13 cellular contexts compared by ENCODE assay signal in the genomic region with DNA sequence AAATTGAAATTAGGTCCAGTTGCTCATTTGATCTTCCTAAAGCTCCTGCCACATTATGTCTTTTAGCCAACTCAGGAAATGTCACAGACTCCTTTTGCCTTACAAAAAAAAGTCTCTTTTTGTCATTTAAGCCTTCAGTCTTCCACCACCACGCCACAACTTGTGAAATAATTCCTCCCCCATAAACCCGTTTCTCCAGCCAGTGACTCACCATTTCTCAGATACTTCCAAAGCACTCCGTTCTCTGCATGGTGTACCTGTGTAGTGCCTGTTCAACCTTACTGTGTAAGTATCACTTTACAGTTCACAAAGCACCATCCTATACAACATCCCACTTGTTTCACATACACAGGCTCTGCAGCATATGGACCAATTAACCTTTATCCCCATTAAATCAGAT.
A peak's percentile ranks its signal among the peaks of the same experiment; 100 is the strongest.
DNase-seq lines count a peak whose midpoint lies in the region; ATAC-seq and TF ChIP-seq lines count a peak whose summit lies in the region.
"Had no signal": no experiment of that assay in that cellular context is flagged by ENCODE, and none has a peak within 500 bp of the region (broad histone marks: within the 10 kb centered on the region; RNA-seq: fewer than 3 reads in every experiment).

No MANE protein-coding gene starts in this region.

- DNase-seq in H4 (ENCODE audit: low spot score) (peak; percentile 18), NCI-H226 (peak; percentile 66), endothelial cell (ENCODE audit: low spot score) (no peak), osteoblast (ENCODE audit: insufficient read length, low spot score, missing footprints) (peak; percentile 68), DMS 273 (lab: John Stamatoyannopoulos, UW; ENCODE audit: unreplicated experiment) (no peak)
- DNase-seq in stimulated activated CD4-positive, alpha-beta T cell treated with anti-CD3 and anti-CD28 coated beads, Interleukin-15, amount 100 ng/mL, for 24 hours, result no peak
- no peak for DNase-seq in activated CD8-positive, alpha-beta memory T cell treated with anti-CD3 and anti-CD28 coated beads for 24 hours
- DNase-seq: midbrain, Right ventricle myocardium superior, tibial artery had no signal

- peak overlapping the region; percentile 2 for H3K27ac Mint-ChIP-seq in endothelial cell (ENCODE audit: unreplicated experiment)
- no peak overlapping the region for H3K27ac Mint-ChIP-seq in stimulated activated memory B cell treated with anti-CD40 and anti-IgM and Interleukin-4, amounts not matched to agents 10 μg/mL and 1 μg/mL and 100 μg/mL, for 72 hours
- H3K27ac Mint-ChIP-seq: activated T-helper 17 cell treated with anti-CD3 and anti-CD28 coated beads, Interleukin-2, amount 50 U/mL, for 72 hours had no signal

- no peaks in the 10 kb centered on the region for H3K9me3 Mint-ChIP-seq in endothelial cell (ENCODE audit: unreplicated experiment)
- H3K9me3 Mint-ChIP-seq in stimulated activated memory B cell treated with anti-CD40 and anti-IgM and Interleukin-4, amounts not matched to agents 10 μg/mL and 1 μg/mL and 100 μg/mL, for 72 hours, result no peaks in the 10 kb centered on the region
- H3K9me3 Mint-ChIP-seq: activated T-helper 17 cell treated with anti-CD3 and anti-CD28 coated beads, Interleukin-2, amount 50 U/mL, for 72 hours had no signal

- H3K36me3 Mint-ChIP-seq in endothelial cell (ENCODE audit: low read depth, unreplicated experiment), result peaks cover 3% of the 10 kb centered on the region
- no peaks in the 10 kb centered on the region for H3K36me3 Mint-ChIP-seq in stimulated activated memory B cell treated with anti-CD40 and anti-IgM and Interleukin-4, amounts not matched to agents 10 μg/mL and 1 μg/mL and 100 μg/mL, for 72 hours

- no peaks in the 10 kb centered on the region for H3K9me3 ChIP-seq in osteoblast (ENCODE audit: low read depth, low read length)
- H3K9me3 ChIP-seq: BLaER1, tibial artery had no signal

- no peak for ATAC-seq in stimulated activated memory B cell treated with anti-CD40 and anti-IgM and Interleukin-4, amounts not matched to agents 10 μg/mL and 1 μg/mL and 100 μg/mL, for 72 hours
- ATAC-seq: activated T-helper 17 cell treated with anti-CD3 and anti-CD28 coated beads, Interleukin-2, amount 50 U/mL, for 72 hours had no signal

- peaks cover 11% of the 10 kb centered on the region for H3K4me1 ChIP-seq in osteoblast (ENCODE audit: insufficient read depth, low read length)
- H3K4me1 ChIP-seq: BLaER1 had no signal

- no peaks in the 10 kb centered on the region for H3K4me1 Mint-ChIP-seq in endothelial cell (ENCODE audit: unreplicated experiment)
- H3K4me1 Mint-ChIP-seq in stimulated activated memory B cell treated with anti-CD40 and anti-IgM and Interleukin-4, amounts not matched to agents 10 μg/mL and 1 μg/mL and 100 μg/mL, for 72 hours, result no peaks in the 10 kb centered on the region
- H3K4me1 Mint-ChIP-seq: activated T-helper 17 cell treated with anti-CD3 and anti-CD28 coated beads, Interleukin-2, amount 50 U/mL, for 72 hours had no signal

- no peak overlapping the region for H3K4me3 ChIP-seq in osteoblast (ENCODE audit: insufficient read depth, low read length)
- H3K4me3 ChIP-seq: BLaER1, tibial artery had no signal

- peaks cover 4% of the 10 kb centered on the region for H3K27me3 Mint-ChIP-seq in endothelial cell (ENCODE audit: unreplicated experiment)
- H3K27me3 Mint-ChIP-seq in stimulated activated memory B cell treated with anti-CD40 and anti-IgM and Interleukin-4, amounts not matched to agents 10 μg/mL and 1 μg/mL and 100 μg/mL, for 72 hours, result no peaks in the 10 kb centered on the region
- H3K27me3 Mint-ChIP-seq: activated T-helper 17 cell treated with anti-CD3 and anti-CD28 coated beads, Interleukin-2, amount 50 U/mL, for 72 hours had no signal

- H3K36me3 ChIP-seq in osteoblast (ENCODE audit: insufficient read depth, low read length), result no peaks in the 10 kb centered on the region
- H3K36me3 ChIP-seq: BLaER1, tibial artery had no signal

- no peaks in the 10 kb centered on the region for H3K27me3 ChIP-seq in osteoblast (ENCODE audit: insufficient read depth, low read length)
- H3K27me3 ChIP-seq: BLaER1, tibial artery had no signal

- peak overlapping the region; percentile 30 for H3K4me2 ChIP-seq in osteoblast (ENCODE audit: insufficient read depth, low read length)
- H3K4me2 ChIP-seq: BLaER1 had no signal

- peak overlapping the region; percentile 11 for H3K27ac ChIP-seq in osteoblast (ENCODE audit: low read depth, low read length)
- H3K27ac ChIP-seq: BLaER1, tibial artery had no signal

- H2AFZ ChIP-seq in osteoblast (ENCODE audit: low read length), result no peak overlapping the region

- no peaks in the 10 kb centered on the region for H3K79me2 ChIP-seq in osteoblast (ENCODE audit: insufficient read depth, low read length)

- no peak overlapping the region for H3K4me3 Mint-ChIP-seq in endothelial cell (ENCODE audit: unreplicated experiment)
- H3K4me3 Mint-ChIP-seq in stimulated activated memory B cell treated with anti-CD40 and anti-IgM and Interleukin-4, amounts not matched to agents 10 μg/mL and 1 μg/mL and 100 μg/mL, for 72 hours, result no peak overlapping the region
- H3K4me3 Mint-ChIP-seq: activated T-helper 17 cell treated with anti-CD3 and anti-CD28 coated beads, Interleukin-2, amount 50 U/mL, for 72 hours had no signal

- no peaks in the 10 kb centered on the region for H4K20me1 ChIP-seq in osteoblast (ENCODE audit: insufficient read depth, low read length)
- H4K20me1 ChIP-seq: BLaER1 had no signal

- no peak for TF ChIP-seq CTCF in endothelial cell (IDR thresholded peaks at IDR 0.05; ENCODE audit: unreplicated experiment)
- no peak for TF ChIP-seq CTCF in osteoblast (IDR thresholded peaks at IDR 0.05; ENCODE audit: extremely low read depth, low read depth, low read length)

Comparison
In these comparisons a context has a peak if more than half of its experiments do, and no peak if none do; other contexts are left out.
1. DNase-seq: peak in H4 (single experiment), NCI-H226 (single experiment) and osteoblast (single experiment); none in endothelial cell (single experiment), stimulated activated CD4-positive, alpha-beta T cell treated with anti-CD3 and anti-CD28 coated beads, Interleukin-15, amount 100 ng/mL, for 24 hours (single experiment), DMS 273 (single experiment) and activated CD8-positive, alpha-beta memory T cell treated with anti-CD3 and anti-CD28 coated beads for 24 hours (single experiment).